In the genomic region with DNA sequence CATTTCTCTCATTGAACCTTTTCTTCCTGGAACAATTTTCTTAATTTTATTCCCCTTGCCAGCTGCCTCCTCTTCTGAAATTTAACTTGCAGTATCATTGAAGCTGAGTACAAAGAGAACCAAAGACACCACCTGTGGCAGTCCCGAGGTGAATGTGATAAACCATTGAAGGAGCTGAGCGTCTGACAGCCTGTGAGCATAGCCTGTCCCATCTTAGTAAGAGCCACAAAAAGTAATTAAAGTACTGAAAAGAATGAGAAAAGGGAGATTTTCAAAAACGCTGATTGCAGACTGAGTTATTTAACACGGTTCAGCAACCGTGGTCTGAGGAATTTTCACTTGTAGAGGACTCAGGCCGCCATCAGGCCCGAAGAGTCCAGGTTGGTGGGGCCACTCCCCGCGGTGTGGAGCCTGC, we compare ENCODE assay signal across 8 cellular contexts. TPM values are rescaled to one million over a fixed set of nuclear protein-coding genes. Genes with fewer than 3 reads are reported as not detected.
A peak's percentile ranks its signal among the peaks of the same experiment; 100 is the strongest.
DNase-seq lines count a peak whose midpoint lies in the region; ATAC-seq and TF ChIP-seq lines count a peak whose summit lies in the region.

No MANE protein-coding gene starts in this region.

- H4K8ac ChIP-seq in trophoblast cell (ENCODE audit: low read depth, low read length), result peak overlapping the region; percentile 71

- H2BK5ac ChIP-seq in trophoblast cell (ENCODE audit: low read depth, low read length, poor library complexity), result no peak overlapping the region

- CTCF ChIA-PET in OCI-LY7 (lab: Charles Lee; ENCODE audit: unreplicated experiment), result interaction anchor here (0.6 kb wide), 1 partner anchor 47 kb away, joined by 4 read pairs; no protein-coding TSS in a partner anchor

- 79 to 86% methylated on average over 9 of the region's 9 CpGs for WGBS in endodermal cell (ENCODE audit: insufficient coverage in 1 of 2, insufficient read length in 1 of 2), 2 experiments
- no CpG with 5 or more reads among the region's 9 CpGs for WGBS in trophoblast cell (ENCODE audit: extremely low coverage, insufficient coverage, insufficient read length)

- H2BK120ac ChIP-seq in trophoblast cell (ENCODE audit: insufficient read depth, low read length, poor library complexity), result no peak overlapping the region

- H4K12ac ChIP-seq in trophoblast cell (ENCODE audit: low read depth, low read length), result peak overlapping the region; percentile 9

- H3K36me3 ChIP-seq in ES-I3 (ENCODE audit: insufficient read depth, low read length) (no peaks in the 10 kb centered on the region), OCI-LY7 (ENCODE audit: insufficient read depth, low read length) (no peaks in the 10 kb centered on the region), endodermal cell (ENCODE audit: control insufficient read depth, insufficient read depth, low read length) (no peaks in the 10 kb centered on the region), trophoblast cell (ENCODE audit: control insufficient read depth in 1 of 2, insufficient read depth in 2 of 2, low read length in 2 of 2) (no peaks in the 10 kb centered on the region)

- no peak overlapping the region for H2BK12ac ChIP-seq in trophoblast cell (ENCODE audit: low read length)

- DNase-seq in OCI-LY7 (ENCODE audit: low spot score), result no peak
- no peak for DNase-seq in endodermal cell
- no peak for DNase-seq in trophoblast cell
- DNase-seq in activated CD4-positive, CD25-positive, alpha-beta regulatory T cell treated with anti-CD3 and anti-CD28 coated beads, Interleukin-2, amount 50 U/mL, for 72 hours, result no peak
- DNase-seq in retina, result no peak
- DNase-seq in NCI-H69 (lab: John Stamatoyannopoulos, UW), result no peak
- DNase-seq in omental fat pad (ENCODE audit: low spot score), result no peak

- H3K9me3 Mint-ChIP-seq in endodermal cell, result peaks cover 3% of the 10 kb centered on the region

- H3K27me3 ChIP-seq in endodermal cell (ENCODE audit: control insufficient read depth, insufficient read depth, low read length, poor library complexity, severe bottlenecking) (no peaks in the 10 kb centered on the region), trophoblast cell (ENCODE audit: insufficient read depth, low read length) (no peaks in the 10 kb centered on the region)

- no peak overlapping the region for H3K4me3 ChIP-seq in OCI-LY7 (ENCODE audit: low read depth, low read length, poor library complexity, severe bottlenecking)
- no peak overlapping the region for H3K4me3 ChIP-seq in endodermal cell (ENCODE audit: low read length)
- H3K4me3 ChIP-seq in trophoblast cell (ENCODE audit: low read depth, low read length), result no peak overlapping the region

- peaks cover 16% of the 10 kb centered on the region for H3K4me1 Mint-ChIP-seq in endodermal cell

- H3K4me3 Mint-ChIP-seq in endodermal cell, result peak overlapping the region; percentile 79

- H3K27ac Mint-ChIP-seq in endodermal cell, result peak overlapping the region; percentile 94

- H3K9me3 ChIP-seq in ES-I3 (ENCODE audit: control insufficient read depth, insufficient read depth, low read length) (no peaks in the 10 kb centered on the region), OCI-LY7 (ENCODE audit: low read length) (peaks cover 7% of the 10 kb centered on the region; the same call in 1 of the 2 replicates), endodermal cell (ENCODE audit: control insufficient read depth, low read length) (no peaks in the 10 kb centered on the region), trophoblast cell (ENCODE audit: insufficient read depth, low read depth, low read length) (peaks cover 2% of the 10 kb centered on the region)

- no peak overlapping the region for H3K4ac ChIP-seq in trophoblast cell (ENCODE audit: low read depth, low read length)

- no peaks in the 10 kb centered on the region for H3K9me2 ChIP-seq in OCI-LY7 (ENCODE audit: insufficient read depth, low read length)

- H3K27ac ChIP-seq in OCI-LY7 (ENCODE audit: low read depth, low read length, poor library complexity, severe bottlenecking) (peak overlapping the region; percentile 29), endodermal cell (ENCODE audit: low read depth, low read length) (no peak overlapping the region), trophoblast cell (ENCODE audit: low read depth, low read length) (no peak overlapping the region)

- H4K91ac ChIP-seq in trophoblast cell (ENCODE audit: low read depth, low read length), result peak overlapping the region; percentile 65

- BruUV-seq in OCI-LY7 (replicated peaks; lab: Mats Ljungman, UMichigan), result no TSS peak

- no peak overlapping the region for H2AK5ac ChIP-seq in trophoblast cell (ENCODE audit: low read length)

- H3K27me3 Mint-ChIP-seq in endodermal cell (ENCODE audit: insufficient read depth), result peaks cover 2% of the 10 kb centered on the region

- ATAC-seq in omental fat pad (ENCODE audit: low FRiP score), result no peak

- H2AFZ ChIP-seq in OCI-LY7 (ENCODE audit: low read length) (peak overlapping the region; percentile 94), trophoblast cell (ENCODE audit: insufficient read depth, low read length, poor library complexity) (peak overlapping the region; percentile 64)

- H3K4me2 ChIP-seq in OCI-LY7 (ENCODE audit: low read length), result peak overlapping the region; percentile 66
- H3K4me2 ChIP-seq in trophoblast cell (ENCODE audit: low read length), result peak overlapping the region; percentile 62

- H3K18ac ChIP-seq in trophoblast cell (ENCODE audit: low read length), result no peak overlapping the region

- no peak overlapping the region for H3K14ac ChIP-seq in trophoblast cell (ENCODE audit: low read length)

- POLR2A ChIA-PET in OCI-LY7 (lab: Charles Lee), result interaction anchor here (0.6 to 1.9 kb wide), 8 partner anchors 9 to 397 kb away, joined by 3 to 19 read pairs (median 4); a partner anchor contains a TSS

- peaks cover 5% of the 10 kb centered on the region; the same call in 1 of the 2 replicates for H3K79me2 ChIP-seq in OCI-LY7 (ENCODE audit: insufficient read depth, low read depth, low read length)
- peaks cover 2% of the 10 kb centered on the region for H3K79me2 ChIP-seq in trophoblast cell (ENCODE audit: control insufficient read depth, insufficient read depth, low read length, poor library complexity)

- intact Hi-C loops in OCI-LY7 (cut with micrococcal nuclease; ENCODE audit: unreplicated experiment), result loop anchor here (5.0 kb wide), 1 partner anchor 113 kb away; no protein-coding TSS in a partner anchor

- peaks cover 10% of the 10 kb centered on the region for H3K79me1 ChIP-seq in trophoblast cell (ENCODE audit: low read length)

- H3K23ac ChIP-seq in trophoblast cell (ENCODE audit: low read length), result no peak overlapping the region

- no peaks in the 10 kb centered on the region for H4K20me1 ChIP-seq in OCI-LY7 (ENCODE audit: insufficient read depth, low read length)

- TF ChIP-seq CTCF in OCI-LY7 (conservative IDR thresholded peaks at IDR 0.05; ENCODE audit: low read length) (no peak), endodermal cell (conservative IDR thresholded peaks at IDR 0.05) (no peak), omental fat pad (IDR thresholded peaks at IDR 0.05) (no peak)

- peak overlapping the region; percentile 77 for H3K9ac ChIP-seq in ES-I3 (ENCODE audit: low read depth, low read length)
- no peak overlapping the region for H3K9ac ChIP-seq in endodermal cell (ENCODE audit: extremely low read depth, low read length, poor library complexity, severe bottlenecking)
- no peak overlapping the region for H3K9ac ChIP-seq in trophoblast cell (ENCODE audit: low read length)

- peaks cover 3% of the 10 kb centered on the region for H3K36me3 Mint-ChIP-seq in endodermal cell (ENCODE audit: low read depth)

- peaks cover 18% of the 10 kb centered on the region for H3K4me1 ChIP-seq in ES-I3 (ENCODE audit: insufficient read depth, low read length)
- H3K4me1 ChIP-seq in OCI-LY7 (ENCODE audit: insufficient read depth, low read length, poor library complexity, severe bottlenecking), result peaks cover 25% of the 10 kb centered on the region
- no peaks in the 10 kb centered on the region for H3K4me1 ChIP-seq in endodermal cell (ENCODE audit: control insufficient read depth, insufficient read depth, low read length)
- H3K4me1 ChIP-seq in trophoblast cell (ENCODE audit: control insufficient read depth in 1 of 2, insufficient read depth in 2 of 2, low read length in 2 of 2), result peaks cover 13 to 15% of the 10 kb centered on the region in 2 experiments

RNA-seq across cellular contexts. Expression of a gene that starts 27.2 kb away (rescaled TPM):
- total RNA-seq in OCI-LY7 (2014; rRNA removed; shearing (Covaris generic)), result not detected in 2 replicates
- total RNA-seq in OCI-LY7 (2022), result not detected in 2 replicates
- total RNA-seq in endodermal cell, result not detected
- polyA plus RNA-seq in endodermal cell (2013, experiment 1 of 2), result 0.39 TPM
- polyA plus RNA-seq in endodermal cell (2013, experiment 2 of 2), result not detected
- polyA plus RNA-seq in trophoblast cell (2013), result 0.53 TPM in 2 replicates
- 1 to 10 TPM in 3 of 4 donors, under 1 TPM in 1; 0.46 to 4.6 (median 1.9) TPM for total RNA-seq in omental fat pad

RNA-seq across cellular contexts. Expression of a gene that starts 40.0 kb away (rescaled TPM):
- 1.1 and 1.6 TPM in 2 replicates for total RNA-seq in OCI-LY7 (2014; rRNA removed; shearing (Covaris generic))
- total RNA-seq in OCI-LY7 (2022) (4.9 and 5.3 TPM in 2 replicates), endodermal cell (10 to 100 TPM; 61.6 to 77.1 TPM), omental fat pad (100 to 1,000 TPM; 150 to 231 (median 194) TPM)
- 64.6 TPM for polyA plus RNA-seq in endodermal cell (2013, experiment 1 of 2)
- polyA plus RNA-seq in endodermal cell (2013, experiment 2 of 2), result 58.4 TPM
- polyA plus RNA-seq in trophoblast cell (2013), result 84.3 and 85.1 TPM in 2 replicates

RNA-seq across cellular contexts. Expression of a gene that starts 55.7 kb away (rescaled TPM):
- total RNA-seq in OCI-LY7 (2014; rRNA removed; shearing (Covaris generic)), result 39.9 and 41.2 TPM in 2 replicates
- total RNA-seq in OCI-LY7 (2022), result 46.0 and 71.2 TPM in 2 replicates
- total RNA-seq in endodermal cell, result 10 to 100 TPM; 17.0 to 20.3 TPM
- 18.8 TPM for polyA plus RNA-seq in endodermal cell (2013, experiment 1 of 2)
- polyA plus RNA-seq in endodermal cell (2013, experiment 2 of 2), result 16.4 TPM
- 24.2 and 25.4 TPM in 2 replicates for polyA plus RNA-seq in trophoblast cell (2013)
- 10 to 100 TPM; 17.7 to 40.4 (median 30.4) TPM for total RNA-seq in omental fat pad

RNA-seq across cellular contexts. Expression of a gene that starts 55.9 kb away (rescaled TPM):
- total RNA-seq in OCI-LY7 (2014; rRNA removed; shearing (Covaris generic)), result 91.8 and 93.7 TPM in 2 replicates
- total RNA-seq in OCI-LY7 (2022) (82.7 and 102 TPM in 2 replicates), endodermal cell (10 to 100 TPM; 31.3 to 39.9 TPM), omental fat pad (10 to 100 TPM; 13.6 to 30.2 (median 26.9) TPM)
- 32.3 TPM for polyA plus RNA-seq in endodermal cell (2013, experiment 1 of 2)
- polyA plus RNA-seq in endodermal cell (2013, experiment 2 of 2), result 27.7 TPM
- 18.7 and 18.8 TPM in 2 replicates for polyA plus RNA-seq in trophoblast cell (2013)

Comparison
In these comparisons a context has a peak if more than half of its experiments do, and no peak if none do; other contexts are left out.
1. RNA of a gene that starts 40.0 kb away (total RNA-seq): 150 to 231 TPM in omental fat pad and 61.6 to 77.1 TPM in endodermal cell; 1.1 to 5.3 TPM in OCI-LY7; every median in the first group is over 4 times any median in the second.